ENCODE assay signal across 8 cellular contexts in the genomic region with DNA sequence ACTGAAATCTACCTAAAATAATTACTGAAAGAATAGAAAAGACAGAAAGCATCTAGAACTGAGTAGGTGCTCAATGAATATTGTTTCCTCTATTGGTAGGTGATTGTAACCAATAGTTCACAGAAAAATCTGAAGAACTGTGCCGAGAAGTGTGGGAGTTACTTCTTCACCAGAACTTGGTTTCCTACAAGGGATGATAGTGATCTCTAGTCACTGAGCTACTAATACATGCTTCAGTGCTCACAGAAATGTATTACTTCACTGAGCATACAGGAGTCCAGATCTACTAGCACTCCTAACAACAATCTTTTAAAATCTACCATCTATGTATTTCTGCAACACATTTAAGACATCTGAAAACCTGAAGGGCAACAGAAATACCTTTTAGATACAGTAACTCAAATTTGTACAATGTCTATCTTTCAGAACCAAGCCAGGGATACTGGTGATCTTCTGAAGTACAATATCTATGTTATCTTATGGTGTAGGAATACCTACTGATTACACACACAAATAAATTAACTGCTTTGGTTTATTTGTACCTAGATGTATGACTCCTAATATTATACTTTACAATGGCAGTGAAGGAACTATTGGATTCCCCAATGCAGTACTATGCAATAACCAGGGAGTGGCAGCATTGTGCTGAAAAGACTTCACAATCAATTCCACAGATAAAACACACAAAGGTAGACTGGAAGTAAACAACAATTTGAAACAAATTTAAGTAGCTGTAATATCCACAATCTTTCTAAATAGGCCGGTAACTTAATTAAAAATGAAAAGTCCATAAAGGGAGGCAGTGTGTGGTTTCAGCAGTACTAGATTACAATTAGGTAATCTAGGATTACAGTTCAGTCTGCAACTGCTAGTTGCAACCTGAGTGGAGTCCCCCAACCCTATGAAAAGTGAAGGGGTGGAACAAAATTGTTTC.
A peak's percentile ranks its signal among the peaks of the same experiment; 100 is the strongest.
DNase-seq lines count a peak whose midpoint lies in the region; ATAC-seq and TF ChIP-seq lines count a peak whose summit lies in the region.

No MANE protein-coding gene starts in this region.

- POLR2A ChIA-PET in PC-3 (lab: Charles Lee; ENCODE audit: unreplicated experiment) (no interaction called here), MCF 10A (lab: Yijun Ruan, JAX) (interaction anchor here (0.6 to 2.6 kb wide), 13 partner anchors 10 to 867 kb away, joined by 3 to 17 read pairs (median 4); no protein-coding TSS in a partner anchor)

- H3K4me1 ChIP-seq in HUES48 (ENCODE audit: control insufficient read depth, insufficient read depth, low read length) (peaks cover 20% of the 10 kb centered on the region; the same call in 1 of the 2 replicates), PC-3 (ENCODE audit: insufficient read depth, low read length) (peaks cover 14% of the 10 kb centered on the region), subcutaneous abdominal adipose tissue (ENCODE audit: control insufficient read depth in 5 of 5, insufficient read depth in 5 of 5, low read length in 5 of 5) (peaks cover 0 to 19% (median 11%) of the 10 kb centered on the region in 5 donors)

- intact Hi-C loops in PC-3 (cut with micrococcal nuclease) (loop anchor here (1.0 kb wide), 4 partner anchors 110 to 288 kb away; no protein-coding TSS in a partner anchor), MCF 10A (cut with micrococcal nuclease) (loop anchor here (1.0 kb wide), 4 partner anchors 110 to 288 kb away; no protein-coding TSS in a partner anchor)

- no peaks in the 10 kb centered on the region for H3F3A ChIP-seq in PC-3 (ENCODE audit: low read length, unreplicated experiment)

- TF ChIP-seq CTCF in PC-3 (conservative IDR thresholded peaks at IDR 0.05; ENCODE audit: low read depth, low read length) (peak; percentile 94), MCF 10A (IDR thresholded peaks at IDR 0.05; ENCODE audit: unreplicated experiment) (peak; percentile 84), kidney epithelial cell (IDR thresholded peaks at IDR 0.05; ENCODE audit: insufficient read depth, low read length, poor library complexity, severe bottlenecking) (peak; percentile 75)

- no peaks in the 10 kb centered on the region for H3K27me3 Mint-ChIP-seq in MCF 10A (ENCODE audit: insufficient read depth, unreplicated experiment)

- H3K9me3 ChIP-seq in HUES48 (ENCODE audit: control insufficient read depth, insufficient read depth, low read length) = no peaks in the 10 kb centered on the region
- H3K9me3 ChIP-seq in PC-3 (ENCODE audit: low read length) = no peaks in the 10 kb centered on the region
- no peaks in the 10 kb centered on the region for H3K9me3 ChIP-seq in subcutaneous abdominal adipose tissue (ENCODE audit: control insufficient read depth in 5 of 5, low read length in 5 of 5)

- H3K27ac ChIP-seq in HUES48 (ENCODE audit: low read depth, low read length) = peak overlapping the region; percentile 59
- no peak overlapping the region for H3K27ac ChIP-seq in PC-3 (ENCODE audit: low read length)
- peak overlapping the region; percentile 54 for H3K27ac ChIP-seq in subcutaneous abdominal adipose tissue (ENCODE audit: low read depth, low read length)

- no peak overlapping the region for H2AFZ ChIP-seq in PC-3 (ENCODE audit: low read length)

- CTCF ChIA-PET in PC-3 (lab: Charles Lee) (interaction anchor here (0.5 to 0.9 kb wide), 8 partner anchors 98 to 288 kb away, joined by 3 to 4 read pairs (median 3); no protein-coding TSS in a partner anchor), MCF 10A (lab: Yijun Ruan, JAX) (interaction anchor here (0.6 to 5.6 kb wide), 34 partner anchors 9 to 316 kb away, joined by 3 to 77 read pairs (median 4); no protein-coding TSS in a partner anchor)

- H3K4me1 Mint-ChIP-seq in MCF 10A (ENCODE audit: insufficient read depth, unreplicated experiment) = peaks cover 6% of the 10 kb centered on the region

- H3K9ac ChIP-seq in HUES48 (ENCODE audit: low read depth, low read length) = no peak overlapping the region
- H3K9ac ChIP-seq in PC-3 (ENCODE audit: low read length) = no peak overlapping the region
- no peak overlapping the region for H3K9ac ChIP-seq in subcutaneous abdominal adipose tissue (ENCODE audit: low read length in 5 of 5)

- H4K20me1 ChIP-seq in PC-3 (ENCODE audit: low read length) = no peaks in the 10 kb centered on the region

- H3K79me2 ChIP-seq in PC-3 (ENCODE audit: low read length) = peaks cover 5% of the 10 kb centered on the region; the same call in 1 of the 2 replicates

- ATAC-seq in PC-3 = peak; percentile 68

- H3K36me3 ChIP-seq in HUES48 (ENCODE audit: control insufficient read depth, insufficient read depth, low read length) = peaks cover 16% of the 10 kb centered on the region
- H3K36me3 ChIP-seq in PC-3 (ENCODE audit: low read depth, low read length) = no peaks in the 10 kb centered on the region
- H3K36me3 ChIP-seq in kidney epithelial cell (ENCODE audit: control insufficient read depth, insufficient read depth, low read length) = peaks cover 1% of the 10 kb centered on the region
- H3K36me3 ChIP-seq in subcutaneous abdominal adipose tissue (ENCODE audit: control insufficient read depth in 5 of 5, insufficient read depth in 5 of 5, low read length in 5 of 5) = peaks cover 3 to 5% (median 4%) of the 10 kb centered on the region in 5 donors

- BruUV-seq in PC-3 (replicated peaks; lab: Mats Ljungman, UMichigan) (no TSS peak), MCF 10A (replicated peaks; lab: Mats Ljungman, UMichigan) (no TSS peak)

- no peak overlapping the region for H3K4me3 ChIP-seq in HUES48 (ENCODE audit: low read depth, low read length)
- no peak overlapping the region for H3K4me3 ChIP-seq in PC-3 (ENCODE audit: low read length)
- H3K4me3 ChIP-seq in kidney epithelial cell (ENCODE audit: low read depth, low read length) = no peak overlapping the region
- H3K4me3 ChIP-seq in subcutaneous abdominal adipose tissue (ENCODE audit: low read depth in 1 of 5, low read length in 5 of 5) = no peak overlapping the region

- H3K9me3 Mint-ChIP-seq in MCF 10A (ENCODE audit: unreplicated experiment) = no peaks in the 10 kb centered on the region

- no peak overlapping the region for H3K4me3 Mint-ChIP-seq in MCF 10A (ENCODE audit: unreplicated experiment)

- H3K27me3 ChIP-seq in HUES48 (ENCODE audit: control insufficient read depth, insufficient read depth, low read length) (no peaks in the 10 kb centered on the region), PC-3 (ENCODE audit: low read length) (no peaks in the 10 kb centered on the region), kidney epithelial cell (ENCODE audit: control insufficient read depth, insufficient read depth, low read length) (no peaks in the 10 kb centered on the region), subcutaneous abdominal adipose tissue (ENCODE audit: control insufficient read depth in 5 of 5, insufficient read depth in 4 of 5, low read length in 5 of 5) (no peaks in the 10 kb centered on the region)

- no peaks in the 10 kb centered on the region for H3K36me3 Mint-ChIP-seq in MCF 10A (ENCODE audit: insufficient read depth, unreplicated experiment)

- H3K27ac Mint-ChIP-seq in MCF 10A (ENCODE audit: low read depth, unreplicated experiment) = no peak overlapping the region

- no peak overlapping the region for H3K4me2 ChIP-seq in PC-3 (ENCODE audit: low read length)

- no peaks in the 10 kb centered on the region for H3K9me2 ChIP-seq in PC-3 (replicated peaks; ENCODE audit: low read length)

- peak; percentile 14 for DNase-seq in stimulated activated CD8-positive, alpha-beta memory T cell treated with anti-CD3 and anti-CD28 coated beads, Interleukin-12 subunit alpha, Interleukin-12 subunit beta, amount 100 ng/mL, for 1 hour (ENCODE audit: low read depth)
- DNase-seq in stimulated activated CD8-positive, alpha-beta memory T cell treated with anti-CD3 and anti-CD28 coated beads, Interleukin-4, amount 100 ng/mL, for 48 hours = no peak
- DNase-seq in PC-3 (peak; percentile 64), MCF 10A (ENCODE audit: unreplicated experiment) (peak; percentile 69), kidney epithelial cell (ENCODE audit: low read depth) (peak; percentile 34), foreskin melanocyte (no peak)

Comparison
In these comparisons a context has a peak if more than half of its experiments do, and no peak if none do; other contexts are left out.
1. DNase-seq: peak in stimulated activated CD8-positive, alpha-beta memory T cell treated with anti-CD3 and anti-CD28 coated beads, Interleukin-12 subunit alpha, Interleukin-12 subunit beta, amount 100 ng/mL, for 1 hour (single experiment), PC-3 (single experiment), MCF 10A (single experiment) and kidney epithelial cell (single experiment); none in stimulated activated CD8-positive, alpha-beta memory T cell treated with anti-CD3 and anti-CD28 coated beads, Interleukin-4, amount 100 ng/mL, for 48 hours (single experiment) and foreskin melanocyte (single experiment).
2. Peak in every context shown above with its lines, with median percentiles within 50 percentile points of each other: CTCF ChIP-seq.